In the genomic region with DNA sequence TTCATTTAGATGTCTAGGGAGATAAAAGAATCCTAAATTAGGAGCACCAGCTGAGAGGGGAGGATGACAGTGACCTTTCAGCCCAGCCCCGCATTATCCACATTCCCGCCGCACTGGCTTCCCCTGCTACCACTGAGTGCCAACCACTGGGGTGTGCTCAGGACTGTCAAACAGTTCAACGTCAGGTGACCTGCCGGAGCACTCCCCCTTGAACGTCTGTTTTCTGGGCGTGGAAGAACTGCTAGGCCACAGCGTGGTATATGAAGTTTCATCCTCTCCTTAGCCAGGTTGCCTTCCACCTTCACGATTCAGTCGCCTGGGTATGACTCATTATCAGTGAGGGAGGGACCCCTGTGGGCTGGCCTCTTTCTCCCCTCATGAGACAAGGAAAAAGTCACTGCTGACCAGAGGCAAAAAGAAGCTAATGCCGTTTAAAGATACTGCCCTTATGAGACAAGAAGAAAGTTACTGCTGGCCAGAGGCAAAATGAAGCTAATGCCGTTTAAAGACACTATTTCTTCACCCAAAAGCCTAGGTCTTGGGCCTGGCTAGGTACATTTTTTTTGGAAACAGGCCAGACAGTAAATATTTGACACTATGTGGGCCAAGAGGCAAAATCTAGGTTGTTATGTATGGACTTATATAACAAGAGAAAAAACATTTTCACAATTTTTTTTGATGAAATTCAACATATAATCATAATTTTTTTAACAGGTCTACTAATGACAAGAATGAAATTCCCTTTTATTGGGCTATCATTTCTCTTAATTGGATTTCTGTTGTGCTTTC, we compare ENCODE assay signal across 7 cellular contexts. TPM values are rescaled to one million over a fixed set of nuclear protein-coding genes. Genes with fewer than 3 reads are reported as not detected.
DNase-seq lines count a peak whose midpoint lies in the region; ATAC-seq and TF ChIP-seq lines count a peak whose summit lies in the region.

No MANE protein-coding gene starts in this region.

- H2AFZ ChIP-seq in OCI-LY7 (ENCODE audit: low read length): no peak overlapping the region

- no peak overlapping the region for H3K4me2 ChIP-seq in OCI-LY7 (ENCODE audit: low read length)

- H3K4me3 ChIP-seq in OCI-LY7 (ENCODE audit: low read depth, low read length, poor library complexity, severe bottlenecking): no peak overlapping the region

- H3K27ac ChIP-seq in OCI-LY7 (ENCODE audit: low read depth, low read length, poor library complexity, severe bottlenecking): no peak overlapping the region

- H3K79me2 ChIP-seq in OCI-LY7 (ENCODE audit: insufficient read depth, low read depth, low read length): peaks cover 32% of the 10 kb centered on the region

- no peak for ATAC-seq in GM18873 (IDR thresholded peaks at IDR 0.05; ENCODE audit: low FRiP score, unreplicated experiment)

- no TSS peak for BruUV-seq in OCI-LY7 (replicated peaks; lab: Mats Ljungman, UMichigan)

- peaks cover 24% of the 10 kb centered on the region for H3K4me1 ChIP-seq in OCI-LY7 (ENCODE audit: insufficient read depth, low read length, poor library complexity, severe bottlenecking)

- intact Hi-C loops in OCI-LY7 (cut with micrococcal nuclease; ENCODE audit: unreplicated experiment): no loop called here

- H3K4me1 Mint-ChIP-seq in immature natural killer cell: peaks cover 31 to 39% of the 10 kb centered on the region in 2 donors

- no peaks in the 10 kb centered on the region for H3K9me2 ChIP-seq in OCI-LY7 (ENCODE audit: insufficient read depth, low read length)

- H3K4me3 Mint-ChIP-seq in immature natural killer cell: peak overlapping the region in 4 of 5 donors; percentile 24 to 57 (median 44)

- H3K36me3 ChIP-seq in OCI-LY7 (ENCODE audit: insufficient read depth, low read length): peaks cover 22% of the 10 kb centered on the region

- peak; percentile 84 for DNase-seq in NCI-H69 (lab: John Stamatoyannopoulos, UW)
- DNase-seq in activated effector memory CD4-positive, alpha-beta T cell treated with anti-CD3 and anti-CD28 coated beads, Interleukin-2, amount 50 U/mL, for 16 hours: peak; percentile 71
- peak in 2 of 3 donors; percentile 47 to 76 for DNase-seq in immature natural killer cell
- peak; percentile 18 for DNase-seq in stimulated activated CD8-positive, alpha-beta memory T cell treated with anti-CD3 and anti-CD28 coated beads, Interleukin-12 subunit alpha, Interleukin-12 subunit beta, amount 100 ng/mL, for 4 hours (ENCODE audit: low read depth)
- no peak for DNase-seq in OCI-LY7 (ENCODE audit: low spot score)
- no peak for DNase-seq in D341Med (ENCODE audit: low spot score)

- no peaks in the 10 kb centered on the region for H3K9me3 ChIP-seq in OCI-LY7 (ENCODE audit: low read length)

- H3K27ac Mint-ChIP-seq in immature natural killer cell: peak overlapping the region; percentile 68 to 90 (median 84)

- H3K9me3 Mint-ChIP-seq in immature natural killer cell: no peaks in the 10 kb centered on the region

- peaks cover 5 to 18% (median 10%) of the 10 kb centered on the region in 3 donors for H3K27me3 Mint-ChIP-seq in immature natural killer cell (ENCODE audit: low read depth in 3 of 3)

- H4K20me1 ChIP-seq in OCI-LY7 (ENCODE audit: insufficient read depth, low read length): no peaks in the 10 kb centered on the region

- CTCF ChIA-PET in OCI-LY7 (lab: Charles Lee; ENCODE audit: unreplicated experiment): interaction anchor here (0.6 to 1.2 kb wide), 2 partner anchors 20 to 55 kb away, joined by 3 to 6 read pairs; no protein-coding TSS in a partner anchor

- POLR2A ChIA-PET in OCI-LY7 (lab: Charles Lee): interaction anchor here (0.6 to 1.2 kb wide), 4 partner anchors 56 to 334 kb away, joined by 3 to 4 read pairs (median 4); partner anchors contain the start of gene CARNMT1

- H3K36me3 Mint-ChIP-seq in immature natural killer cell: peaks cover 12 to 33% (median 14%) of the 10 kb centered on the region in 3 donors

- TF ChIP-seq CTCF in OCI-LY7 (conservative IDR thresholded peaks at IDR 0.05; ENCODE audit: low read length): no peak

RNA-seq across cellular contexts. Expression of gene NMRK1, which starts 4.6 kb away (rescaled TPM):
- 10 to 100 TPM; 35.2 to 95.8 (median 38.6) TPM for polyA plus RNA-seq in immature natural killer cell
- 17.0 and 26.0 TPM in 2 replicates for total RNA-seq in OCI-LY7 (2014; rRNA removed; shearing (Covaris generic))
- total RNA-seq in OCI-LY7 (2022): 32.8 and 33.2 TPM in 2 replicates

RNA-seq across cellular contexts. Expression of gene OSTF1, which starts 4.9 kb away (rescaled TPM):
- polyA plus RNA-seq in immature natural killer cell: 100 to 1,000 TPM; 352 to 383 (median 365) TPM
- 37.3 and 49.9 TPM in 2 replicates for total RNA-seq in OCI-LY7 (2014; rRNA removed; shearing (Covaris generic))
- 51.7 and 58.1 TPM in 2 replicates for total RNA-seq in OCI-LY7 (2022)

RNA-seq across cellular contexts. Expression of gene CARNMT1, which starts 55.3 kb away (rescaled TPM):
- 10 to 100 TPM in 2 of 3 donors, 1 to 10 TPM in 1; 9.1 to 16.2 (median 15.2) TPM for polyA plus RNA-seq in immature natural killer cell
- total RNA-seq in OCI-LY7 (2014; rRNA removed; shearing (Covaris generic)): 26.8 and 29.1 TPM in 2 replicates
- total RNA-seq in OCI-LY7 (2022): 40.3 and 49.0 TPM in 2 replicates

Comparison
In these comparisons a context has a peak if more than half of its experiments do, and no peak if none do; other contexts are left out.
1. DNase-seq: peak in NCI-H69 (single experiment), activated effector memory CD4-positive, alpha-beta T cell treated with anti-CD3 and anti-CD28 coated beads, Interleukin-2, amount 50 U/mL, for 16 hours (single experiment), immature natural killer cell (2 of 3) and stimulated activated CD8-positive, alpha-beta memory T cell treated with anti-CD3 and anti-CD28 coated beads, Interleukin-12 subunit alpha, Interleukin-12 subunit beta, amount 100 ng/mL, for 4 hours (single experiment); none in OCI-LY7 (single experiment) and D341Med (single experiment).